ENCODE assay signal across 21 cellular contexts in the genomic region with DNA sequence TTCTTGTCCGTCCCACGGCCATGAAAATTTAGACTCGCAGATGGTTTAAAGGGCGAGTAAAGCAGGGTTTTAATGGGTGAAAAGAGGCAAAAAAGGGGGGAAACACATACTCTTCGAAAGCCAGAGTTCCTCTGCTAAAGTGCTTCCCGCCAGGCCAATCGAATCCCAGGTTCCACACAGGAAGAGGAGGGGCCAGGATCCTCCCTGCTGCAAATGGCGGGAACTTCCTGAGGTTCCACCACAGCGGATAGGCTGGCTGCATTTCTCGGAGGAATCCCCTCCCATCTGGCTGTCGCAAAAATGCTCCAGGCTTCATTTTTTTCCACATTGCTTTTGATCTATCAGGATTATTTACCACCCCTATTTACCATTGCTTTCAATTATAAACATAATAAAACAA.
"Had no signal": no experiment of that assay in that cellular context is flagged by ENCODE, and none has a peak within 500 bp of the region (broad histone marks: within the 10 kb centered on the region; RNA-seq: fewer than 3 reads in every experiment).

No MANE protein-coding gene starts in this region.

- ATAC-seq: activated CD4-positive, alpha-beta T cell treated with anti-CD3 and anti-CD28 coated beads for 36 hours; esophagus mucosa; gastrocnemius medialis; heart left ventricle; left ventricle myocardium superior; mucosa of descending colon; naive thymus-derived CD4-positive, alpha-beta T cell; right cardiac atrium; WTC11 had no signal

- DNase-seq: activated CD4-positive, alpha-beta T cell treated with anti-CD3 and anti-CD28 coated beads for 36 hours; activated CD4-positive, alpha-beta T cell treated with anti-CD3 and anti-CD28 coated beads, Interleukin-2, amount 50 U/mL, for 48 hours; activated T-cell treated with anti-CD3 and anti-CD28 coated beads for 4 hours; cerebellar nuclear complex; cortex of kidney; effector CD4-positive, alpha-beta T cell; gastrocnemius medialis; heart left ventricle; immature natural killer cell; left ventricle myocardium superior; mesenchymal stem cell; naive thymus-derived CD4-positive, alpha-beta T cell; ovary; psoas muscle; right cardiac atrium; stimulated activated CD4-positive, alpha-beta T cell treated with anti-CD3 and anti-CD28 coated beads, Interleukin-2, amount 100 ng/mL, for 24 hours; stimulated activated naive CD4-positive, alpha-beta T cell treated with Interleukin-2 at 50 U/mL for 16 hours; uterus had no signal
